ENCODE assay signal across 12 cellular contexts in the genomic region with DNA sequence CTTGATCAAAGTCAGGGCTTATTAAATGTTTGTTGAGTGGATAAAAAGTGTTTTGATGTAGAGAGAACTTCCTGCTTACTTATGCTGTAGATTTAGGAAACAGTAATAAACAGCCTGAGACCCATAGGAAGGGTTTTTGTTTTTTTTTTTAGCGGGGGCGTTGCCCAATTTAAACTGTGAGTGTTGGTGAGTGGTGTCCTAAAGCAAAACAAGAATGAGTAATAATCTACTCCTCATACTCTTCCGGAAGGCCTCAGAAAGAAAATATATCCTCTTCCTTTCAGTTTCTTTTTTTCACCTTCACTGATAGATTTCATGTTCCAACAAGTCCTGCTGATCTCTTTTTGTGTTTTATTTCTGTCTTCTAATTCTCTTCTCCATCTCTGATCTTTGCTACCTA.
DNase-seq lines count a peak whose midpoint lies in the region; ATAC-seq, FAIRE-seq and TF ChIP-seq lines count a peak whose summit lies in the region.
"Had no signal": no experiment of that assay in that cellular context is flagged by ENCODE, and none has a peak within 500 bp of the region (broad histone marks: within the 10 kb centered on the region; RNA-seq: fewer than 3 reads in every experiment).

No MANE protein-coding gene starts in this region.

- peak; percentile 70 for ATAC-seq in HG03175 (IDR thresholded peaks at IDR 0.05; ENCODE audit: unreplicated experiment)

- peaks cover 11% of the 10 kb centered on the region for H3K4me1 Mint-ChIP-seq in activated naive CD4-positive, alpha-beta T cell treated with anti-CD3 and anti-CD28 coated beads, Interleukin-2, amount 10 ng/mL, durations not matched to agents 7 days and 5 days
- peaks cover 53% of the 10 kb centered on the region for H3K4me1 Mint-ChIP-seq in type B pancreatic cell (ENCODE audit: unreplicated experiment)

- TF ChIP-seq CTCF in bronchial epithelial cell (IDR thresholded peaks at IDR 0.05; ENCODE audit: insufficient read depth, low read length, severe bottlenecking): no peak
- TF ChIP-seq CTCF in type B pancreatic cell (conservative IDR thresholded peaks at IDR 0.05): no peak
- TF ChIP-seq CTCF in D721Med (IDR thresholded peaks at IDR 0.05; ENCODE audit: insufficient read depth, missing control alignments): no peak

- FAIRE-seq in bronchial epithelial cell (lab: Jason Lieb, UNC): no peak
- FAIRE-seq in D721Med (lab: Jason Lieb, UNC): no peak

- H3K36me3 Mint-ChIP-seq in activated naive CD4-positive, alpha-beta T cell treated with anti-CD3 and anti-CD28 coated beads, Interleukin-2, amount 10 ng/mL, durations not matched to agents 7 days and 5 days: no peaks in the 10 kb centered on the region
- no peaks in the 10 kb centered on the region for H3K36me3 Mint-ChIP-seq in type B pancreatic cell

- H3K9me3 Mint-ChIP-seq in activated naive CD4-positive, alpha-beta T cell treated with anti-CD3 and anti-CD28 coated beads, Interleukin-2, amount 10 ng/mL, durations not matched to agents 7 days and 5 days: no peaks in the 10 kb centered on the region
- no peaks in the 10 kb centered on the region for H3K9me3 Mint-ChIP-seq in type B pancreatic cell

- H3K27ac Mint-ChIP-seq in activated naive CD4-positive, alpha-beta T cell treated with anti-CD3 and anti-CD28 coated beads, Interleukin-2, amount 10 ng/mL, durations not matched to agents 7 days and 5 days: peak overlapping the region; percentile 92
- peak overlapping the region; percentile 69 for H3K27ac Mint-ChIP-seq in type B pancreatic cell

- H3K4me3 Mint-ChIP-seq in activated naive CD4-positive, alpha-beta T cell treated with anti-CD3 and anti-CD28 coated beads, Interleukin-2, amount 10 ng/mL, durations not matched to agents 7 days and 5 days: peak overlapping the region; percentile 52
- peak overlapping the region; percentile 32 for H3K4me3 Mint-ChIP-seq in type B pancreatic cell

- no peaks in the 10 kb centered on the region for H3K36me3 ChIP-seq in bronchial epithelial cell (ENCODE audit: control insufficient read depth, insufficient read depth, low read length)
- H3K36me3 ChIP-seq: BLaER1, esophagus squamous epithelium, vagina, WERI-Rb-1 had no signal

- no peak overlapping the region for H3K4me3 ChIP-seq in bronchial epithelial cell (ENCODE audit: low read depth, low read length)
- H3K4me3 ChIP-seq: BLaER1, esophagus squamous epithelium, vagina had no signal

- CTCF ChIA-PET in activated naive CD4-positive, alpha-beta T cell treated with anti-CD3 and anti-CD28 coated beads, Interleukin-2, amount 10 ng/mL, durations not matched to agents 7 days and 5 days (lab: Charles Lee): no interaction called here

- H3K27me3 Mint-ChIP-seq in activated naive CD4-positive, alpha-beta T cell treated with anti-CD3 and anti-CD28 coated beads, Interleukin-2, amount 10 ng/mL, durations not matched to agents 7 days and 5 days: no peaks in the 10 kb centered on the region
- no peaks in the 10 kb centered on the region for H3K27me3 Mint-ChIP-seq in type B pancreatic cell

- no peak for DNase-seq in activated naive CD4-positive, alpha-beta T cell treated with anti-CD3 and anti-CD28 coated beads, Interleukin-2, amount 10 ng/mL, durations not matched to agents 7 days and 5 days
- DNase-seq in activated naive CD4-positive, alpha-beta T cell treated with Interleukin-2 at 50 U/mL for 16 hours: no peak
- DNase-seq in bronchial epithelial cell (ENCODE audit: low read depth) (peak; percentile 73), type B pancreatic cell (ENCODE audit: extremely low spot score, unreplicated experiment) (no peak), H4 (ENCODE audit: low spot score) (no peak), D721Med (ENCODE audit: insufficient read length, low spot score) (no peak), AML-193 (lab: John Stamatoyannopoulos, UW) (no peak)
- DNase-seq: esophagus squamous epithelium, WERI-Rb-1 had no signal

- H3K27me3 ChIP-seq in bronchial epithelial cell (ENCODE audit: control insufficient read depth, insufficient read depth, low read length): no peaks in the 10 kb centered on the region
- H3K27me3 ChIP-seq: esophagus squamous epithelium, vagina had no signal
